Comparison of ENCODE assay signal across 8 cellular contexts in genomic region chr1:155080250-155081228, GRCh38. TPM values are rescaled to one million over a fixed set of nuclear protein-coding genes. Genes with fewer than 3 reads are reported as not detected.
DNase-seq lines count a peak whose midpoint lies in the region; ATAC-seq lines count a peak whose summit lies in the region.

No MANE protein-coding gene starts in this region.

- ATAC-seq in GM18907 (IDR thresholded peaks at IDR 0.05; ENCODE audit: unreplicated experiment): no peak

- WGBS in ectodermal cell, 2 experiments: 0 to 1% methylated on average over 79 to 80 of the region's 80 CpGs

- H3K4me1 ChIP-seq in ectodermal cell (ENCODE audit: control insufficient read depth, insufficient read depth, low read length) (peaks cover 46% of the 10 kb centered on the region), rectal smooth muscle tissue (ENCODE audit: control insufficient read depth, insufficient read depth, low read length) (peaks cover 16% of the 10 kb centered on the region)

- H3K9me3 ChIP-seq in ectodermal cell (ENCODE audit: control insufficient read depth, low read length): no peaks in the 10 kb centered on the region

- peak; percentile 57 for DNase-seq in stimulated activated CD4-positive, alpha-beta T cell treated with anti-CD3 and anti-CD28 coated beads, Interleukin-15, amount 100 ng/mL, for 24 hours
- no peak for DNase-seq in stimulated activated CD4-positive, alpha-beta T cell treated with anti-CD3 and anti-CD28 coated beads, Interleukin-12 subunit alpha, Interleukin-12 subunit beta, amount 100 ng/mL, for 4 hours
- DNase-seq in OCI-M2 (lab: John Stamatoyannopoulos, UW; ENCODE audit: unreplicated experiment) (peak; percentile 47), activated gamma-delta T cell treated with Interleukin-2 at 50 U/mL for 16 hours (no peak)
- no peak for DNase-seq in activated CD8-positive, alpha-beta memory T cell treated with anti-CD3 and anti-CD28 coated beads, Interleukin-2, amount 50 U/mL, for 48 hours

- H3K36me3 ChIP-seq in ectodermal cell (ENCODE audit: control insufficient read depth, insufficient read depth, low read length) (no peaks in the 10 kb centered on the region), rectal smooth muscle tissue (ENCODE audit: control insufficient read depth, insufficient read depth, low read length) (no peaks in the 10 kb centered on the region)

- H3K4me3 ChIP-seq in ectodermal cell (ENCODE audit: insufficient read depth, low read depth, low read length): peak overlapping the region; percentile 51
- peak overlapping the region; percentile 51 for H3K4me3 ChIP-seq in rectal smooth muscle tissue (ENCODE audit: low read length)

- H3K9ac ChIP-seq in rectal smooth muscle tissue (ENCODE audit: low read length): no peak overlapping the region

- H3K27me3 ChIP-seq in ectodermal cell (ENCODE audit: control insufficient read depth, insufficient read depth, low read length, poor library complexity, severe bottlenecking): peaks cover 72% of the 10 kb centered on the region
- H3K27me3 ChIP-seq in rectal smooth muscle tissue (ENCODE audit: control insufficient read depth, insufficient read depth, low read length): peaks cover 33% of the 10 kb centered on the region

- H3K27ac ChIP-seq in ectodermal cell (ENCODE audit: insufficient read depth, low read depth, low read length, poor library complexity, severe bottlenecking): no peak overlapping the region
- no peak overlapping the region for H3K27ac ChIP-seq in rectal smooth muscle tissue (ENCODE audit: low read depth, low read length)

RNA-seq across cellular contexts. Expression of gene EFNA3, which starts 1.9 kb away (rescaled TPM):
- 8.6 TPM for polyA plus RNA-seq in ectodermal cell (2013, experiment 1 of 4)
- polyA plus RNA-seq in ectodermal cell (2013, experiment 2 of 4): 7.6 TPM
- 7.6 TPM for polyA plus RNA-seq in ectodermal cell (2013, experiment 3 of 4)
- 6.8 TPM for polyA plus RNA-seq in ectodermal cell (2013, experiment 4 of 4)

RNA-seq across cellular contexts. Expression of gene EFNA4, which starts 17.0 kb away (rescaled TPM):
- polyA plus RNA-seq in ectodermal cell (2013, experiment 1 of 4): 26.4 TPM
- 21.2 TPM for polyA plus RNA-seq in ectodermal cell (2013, experiment 2 of 4)
- polyA plus RNA-seq in ectodermal cell (2013, experiment 3 of 4): 23.0 TPM
- 24.4 TPM for polyA plus RNA-seq in ectodermal cell (2013, experiment 4 of 4)

RNA-seq across cellular contexts. Expression of gene ADAM15, which starts 29.4 kb away (rescaled TPM):
- polyA plus RNA-seq in ectodermal cell (2013, experiment 1 of 4): 34.7 TPM
- 31.6 TPM for polyA plus RNA-seq in ectodermal cell (2013, experiment 2 of 4)
- 21.0 TPM for polyA plus RNA-seq in ectodermal cell (2013, experiment 3 of 4)
- 22.3 TPM for polyA plus RNA-seq in ectodermal cell (2013, experiment 4 of 4)

RNA-seq across cellular contexts. Expression of gene DCST1, which starts 46.9 kb away (rescaled TPM):
- polyA plus RNA-seq in ectodermal cell (2013, experiment 1 of 4): not detected
- polyA plus RNA-seq in ectodermal cell (2013, experiment 2 of 4): not detected
- not detected for polyA plus RNA-seq in ectodermal cell (2013, experiment 3 of 4)
- not detected for polyA plus RNA-seq in ectodermal cell (2013, experiment 4 of 4)

RNA-seq across cellular contexts. Expression of gene DCST2, which starts 47.0 kb away (rescaled TPM):
- polyA plus RNA-seq in ectodermal cell (2013, experiment 1 of 4): 2.0 TPM
- 2.2 TPM for polyA plus RNA-seq in ectodermal cell (2013, experiment 2 of 4)
- 2.4 TPM for polyA plus RNA-seq in ectodermal cell (2013, experiment 3 of 4)
- 4.4 TPM for polyA plus RNA-seq in ectodermal cell (2013, experiment 4 of 4)

Comparison
In these comparisons a context has a peak if more than half of its experiments do, and no peak if none do; other contexts are left out.
1. DNase-seq: peak in stimulated activated CD4-positive, alpha-beta T cell treated with anti-CD3 and anti-CD28 coated beads, Interleukin-15, amount 100 ng/mL, for 24 hours (single experiment) and OCI-M2 (single experiment); none in stimulated activated CD4-positive, alpha-beta T cell treated with anti-CD3 and anti-CD28 coated beads, Interleukin-12 subunit alpha, Interleukin-12 subunit beta, amount 100 ng/mL, for 4 hours (single experiment), activated gamma-delta T cell treated with Interleukin-2 at 50 U/mL for 16 hours (single experiment) and activated CD8-positive, alpha-beta memory T cell treated with anti-CD3 and anti-CD28 coated beads, Interleukin-2, amount 50 U/mL, for 48 hours (single experiment).